1 cellular context compared by ENCODE assay signal in genomic region chr6:167113935-167114910, GRCh38.
TF ChIP-seq lines count a peak whose summit lies in the region.

No MANE protein-coding gene starts in this region.

TF ChIP-seq in GM12878, 131 proteins besides CTCF, POLR2A, EP300 and RAD21 (continued from another document):
- TF ChIP-seq BCL3 (IDR thresholded peaks at IDR 0.05; ENCODE audit: borderline replicate concordance, insufficient read depth, low read depth, low read length, poor library complexity, severe bottlenecking) (no peak), KDM1A (IDR thresholded peaks at IDR 0.05; ENCODE audit: borderline replicate concordance) (no peak), ZNF274 (IDR thresholded peaks at IDR 0.05; ENCODE audit: insufficient read depth, insufficient read length) (no peak), MTA2 (IDR thresholded peaks at IDR 0.05; ENCODE audit: low read depth) (peak; percentile 67; the same call in 1 of the 2 replicates), MAX (IDR thresholded peaks at IDR 0.05; ENCODE audit: low read depth, low read length) (peak; percentile 63; the same call in 1 of the 2 replicates), HDAC2 (IDR thresholded peaks at IDR 0.05) (no peak), JUND (IDR thresholded peaks at IDR 0.05; ENCODE audit: low read depth, low read length) (0 out of 2 replicates have a peak, but pooled peaks have one; percentile 50), RUNX3 (IDR thresholded peaks at IDR 0.05; ENCODE audit: low read length) (peak; percentile 76), ZBTB33 (IDR thresholded peaks at IDR 0.05) (no peak; the same call in 1 of the 2 replicates)
- TF ChIP-seq, protein P1, sequence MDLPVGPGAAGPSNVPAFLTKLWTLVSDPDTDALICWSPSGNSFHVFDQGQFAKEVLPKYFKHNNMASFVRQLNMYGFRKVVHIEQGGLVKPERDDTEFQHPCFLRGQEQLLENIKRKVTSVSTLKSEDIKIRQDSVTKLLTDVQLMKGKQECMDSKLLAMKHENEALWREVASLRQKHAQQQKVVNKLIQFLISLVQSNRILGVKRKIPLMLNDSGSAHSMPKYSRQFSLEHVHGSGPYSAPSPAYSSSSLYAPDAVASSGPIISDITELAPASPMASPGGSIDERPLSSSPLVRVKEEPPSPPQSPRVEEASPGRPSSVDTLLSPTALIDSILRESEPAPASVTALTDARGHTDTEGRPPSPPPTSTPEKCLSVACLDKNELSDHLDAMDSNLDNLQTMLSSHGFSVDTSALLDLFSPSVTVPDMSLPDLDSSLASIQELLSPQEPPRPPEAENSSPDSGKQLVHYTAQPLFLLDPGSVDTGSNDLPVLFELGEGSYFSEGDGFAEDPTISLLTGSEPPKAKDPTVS (IDR thresholded peaks at IDR 0.05; ENCODE audit: low read depth, low read length): no peak
- TF ChIP-seq, protein P2, sequence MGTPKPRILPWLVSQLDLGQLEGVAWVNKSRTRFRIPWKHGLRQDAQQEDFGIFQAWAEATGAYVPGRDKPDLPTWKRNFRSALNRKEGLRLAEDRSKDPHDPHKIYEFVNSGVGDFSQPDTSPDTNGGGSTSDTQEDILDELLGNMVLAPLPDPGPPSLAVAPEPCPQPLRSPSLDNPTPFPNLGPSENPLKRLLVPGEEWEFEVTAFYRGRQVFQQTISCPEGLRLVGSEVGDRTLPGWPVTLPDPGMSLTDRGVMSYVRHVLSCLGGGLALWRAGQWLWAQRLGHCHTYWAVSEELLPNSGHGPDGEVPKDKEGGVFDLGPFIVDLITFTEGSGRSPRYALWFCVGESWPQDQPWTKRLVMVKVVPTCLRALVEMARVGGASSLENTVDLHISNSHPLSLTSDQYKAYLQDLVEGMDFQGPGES (IDR thresholded peaks at IDR 0.05): no peak
